Comparison of ENCODE assay signal across 20 cellular contexts in genomic region chr1:209560529-209560928, GRCh38. TPM values are rescaled to one million over a fixed set of nuclear protein-coding genes. Genes with fewer than 3 reads are reported as not detected.
"Had no signal": no experiment of that assay in that cellular context is flagged by ENCODE, and none has a peak within 500 bp of the region (broad histone marks: within the 10 kb centered on the region; RNA-seq: fewer than 3 reads in every experiment).

No MANE protein-coding gene starts in this region.

- DNase-seq: KBM-7, NCI-H1092, NCI-H1105 treated with DMSO at 0.1 percent for 48 hours, NCI-H1417 treated with DMSO at 0.1 percent for 48 hours, NCI-H146, NCI-H1694 treated with DMSO at 0.1 percent for 48 hours, NCI-H1930, NCI-H2081, NCI-H2107, NCI-H2227 treated with DMSO at 0.1 percent for 48 hours, NCI-H524, NCI-H69, NCI-H774, Right ventricle myocardium superior, RPMI8226 had no signal

- ATAC-seq: SK-N-SH treated with all-trans-retinoic acid at 6 μM for 48 hours had no signal

RNA-seq across cellular contexts. Expression of gene CAMK1G, which starts 23.0 kb away (rescaled TPM):
- total RNA-seq: HT-29, LHCN-M2, MCF 10A, NCI-H460, Right ventricle myocardium superior had no signal
